1 cellular context compared by ENCODE assay signal in genomic region chr11:102138677-102139076, GRCh38.
TF ChIP-seq lines count a peak whose summit lies in the region.

No MANE protein-coding gene starts in this region.

TF ChIP-seq in HCT116, 20 proteins besides CTCF, POLR2A, EP300 and RAD21 (continued from another document):
- TF ChIP-seq JUND (IDR thresholded peaks at IDR 0.05) (0 out of 2 replicates have a peak, but pooled peaks have one; percentile 3), EZH2 (IDR thresholded peaks at IDR 0.05) (no peak), ZNF274 (IDR thresholded peaks at IDR 0.05; ENCODE audit: low read depth, low read length) (no peak), CBX3 (IDR thresholded peaks at IDR 0.05; ENCODE audit: low read depth) (no peak), TCF7L2 (IDR thresholded peaks at IDR 0.05; ENCODE audit: borderline replicate concordance, extremely low read depth, insufficient read depth, insufficient read length) (no peak), ZBTB33 (IDR thresholded peaks at IDR 0.05; ENCODE audit: extremely low read depth, insufficient replicate concordance, low read length) (no peak), CEBPB (IDR thresholded peaks at IDR 0.05; ENCODE audit: low read depth) (peak; percentile 25; the same call in 1 of the 2 replicates)
